8 cellular contexts compared by ENCODE assay signal in genomic region chr10:25226775-25227682, GRCh38. TPM values are rescaled to one million over a fixed set of nuclear protein-coding genes. Genes with fewer than 3 reads are reported as not detected.
DNase-seq lines count a peak whose midpoint lies in the region; ATAC-seq and TF ChIP-seq lines count a peak whose summit lies in the region.

No MANE protein-coding gene starts in this region.

- DNase-seq in AG10803 (ENCODE audit: low read depth) (peak; percentile 51), GM10266 (ENCODE audit: extremely low spot score) (no peak), MV-4-11 (lab: John Stamatoyannopoulos, UW) (peak; percentile 7), hepatic stellate cell (ENCODE audit: low spot score) (peak; percentile 6), DMS153 (lab: John Stamatoyannopoulos, UW) (no peak)
- DNase-seq in activated naive CD4-positive, alpha-beta T cell treated with anti-CD3 and anti-CD28 coated beads, Interleukin-2, amount 50 U/mL, for 16 hours, result peak; percentile 12
- DNase-seq in stimulated activated naive CD8-positive, alpha-beta T cell treated with anti-CD3 and anti-CD28 coated beads, Interleukin-15, Interleukin-2, amounts not matched to agents 100 U/mL and 50 U/mL, for 24 hours, result peak; percentile 11
- DNase-seq in natural killer cell treated with Interleukin-12 subunit alpha and Interleukin-12 subunit beta and Interleukin-15 and Interleukin-18, amount 100 ng/mL, for 72 hours (ENCODE audit: low spot score), result no peak

- H3K4me3 ChIP-seq in AG10803 (ENCODE audit: low read length), result no peak overlapping the region

- peak; percentile 90 for TF ChIP-seq CTCF in AG10803 (conservative IDR thresholded peaks at IDR 0.05; ENCODE audit: low read length)
- TF ChIP-seq CTCF in GM10266 (IDR thresholded peaks at IDR 0.05; ENCODE audit: control insufficient read depth, insufficient read depth, low read depth, missing control alignments), result peak; percentile 59

- H3K4me3 Mint-ChIP-seq in natural killer cell treated with Interleukin-12 subunit alpha and Interleukin-12 subunit beta and Interleukin-15 and Interleukin-18, amount 100 ng/mL, for 72 hours, result no peak overlapping the region

- H3K27ac Mint-ChIP-seq in natural killer cell treated with Interleukin-12 subunit alpha and Interleukin-12 subunit beta and Interleukin-15 and Interleukin-18, amount 100 ng/mL, for 72 hours, result no peak overlapping the region

- H3K36me3 Mint-ChIP-seq in natural killer cell treated with Interleukin-12 subunit alpha and Interleukin-12 subunit beta and Interleukin-15 and Interleukin-18, amount 100 ng/mL, for 72 hours, result no peaks in the 10 kb centered on the region

- H3K4me1 Mint-ChIP-seq in natural killer cell treated with Interleukin-12 subunit alpha and Interleukin-12 subunit beta and Interleukin-15 and Interleukin-18, amount 100 ng/mL, for 72 hours (ENCODE audit: low read depth in 2 of 2), result no peaks in the 10 kb centered on the region

- no peaks in the 10 kb centered on the region for H3K9me3 Mint-ChIP-seq in natural killer cell treated with Interleukin-12 subunit alpha and Interleukin-12 subunit beta and Interleukin-15 and Interleukin-18, amount 100 ng/mL, for 72 hours

- no peak for ATAC-seq in stimulated activated naive CD8-positive, alpha-beta T cell treated with anti-CD3 and anti-CD28 coated beads, Interleukin-15, Interleukin-2, amounts not matched to agents 100 U/mL and 50 U/mL, for 24 hours
- no peak for ATAC-seq in natural killer cell treated with Interleukin-12 subunit alpha and Interleukin-12 subunit beta and Interleukin-15 and Interleukin-18, amount 100 ng/mL, for 72 hours

- H3K27me3 Mint-ChIP-seq in natural killer cell treated with Interleukin-12 subunit alpha and Interleukin-12 subunit beta and Interleukin-15 and Interleukin-18, amount 100 ng/mL, for 72 hours, result no peaks in the 10 kb centered on the region

RNA-seq across cellular contexts. Expression of gene GPR158, which starts 52.2 kb away (rescaled TPM):
- not detected for total RNA-seq in natural killer cell treated with Interleukin-12 subunit alpha and Interleukin-12 subunit beta and Interleukin-15 and Interleukin-18, amount 100 ng/mL, for 72 hours

Comparison
In these comparisons a context has a peak if more than half of its experiments do, and no peak if none do; other contexts are left out.
1. DNase-seq: peak in AG10803 (single experiment), MV-4-11 (single experiment), activated naive CD4-positive, alpha-beta T cell treated with anti-CD3 and anti-CD28 coated beads, Interleukin-2, amount 50 U/mL, for 16 hours (single experiment), hepatic stellate cell (single experiment) and stimulated activated naive CD8-positive, alpha-beta T cell treated with anti-CD3 and anti-CD28 coated beads, Interleukin-15, Interleukin-2, amounts not matched to agents 100 U/mL and 50 U/mL, for 24 hours (single experiment); none in GM10266 (single experiment), natural killer cell treated with Interleukin-12 subunit alpha and Interleukin-12 subunit beta and Interleukin-15 and Interleukin-18, amount 100 ng/mL, for 72 hours (single experiment) and DMS153 (single experiment).